Comparison of ENCODE assay signal across 1 cellular context in the genomic region with DNA sequence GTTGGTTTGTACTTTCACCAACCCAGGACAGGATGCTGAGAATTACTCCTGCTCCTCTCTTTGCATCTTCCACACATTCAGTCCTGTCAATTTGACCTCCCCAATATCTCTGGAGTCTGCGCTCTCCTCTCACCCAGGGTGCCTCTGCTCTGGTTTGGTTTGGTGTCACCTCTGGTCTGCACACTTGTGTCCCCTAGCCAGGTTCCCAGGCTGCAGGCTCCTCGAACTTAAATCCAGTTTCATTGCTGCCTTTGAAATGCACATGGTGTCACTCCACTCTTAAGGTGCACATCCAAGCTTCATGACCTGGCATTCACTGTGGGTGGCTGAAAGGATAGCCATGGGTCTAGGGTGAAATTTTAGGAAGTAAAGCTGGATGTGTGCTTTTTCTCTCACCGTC.
TF ChIP-seq lines count a peak whose summit lies in the region.

No MANE protein-coding gene starts in this region.

TF ChIP-seq in H1, 55 proteins besides CTCF, POLR2A, EP300 and RAD21:
- TF ChIP-seq EGR1 (IDR thresholded peaks at IDR 0.05; ENCODE audit: borderline replicate concordance, low read depth, low read length): no peak
